In genomic region chr1:2255420-2256369, GRCh38 we compare ENCODE assay signal across 8 cellular contexts. TPM values are rescaled to one million over a fixed set of nuclear protein-coding genes. Genes with fewer than 3 reads are reported as not detected.
DNase-seq lines count a peak whose midpoint lies in the region; ATAC-seq and TF ChIP-seq lines count a peak whose summit lies in the region.

No MANE protein-coding gene starts in this region.

- H3K9me2 ChIP-seq in PC-3 (replicated peaks; ENCODE audit: low read length), result no peaks in the 10 kb centered on the region

- CTCF ChIA-PET in PC-3 (lab: Charles Lee), result no interaction called here

- no peak overlapping the region for H3K4me2 ChIP-seq in PC-3 (ENCODE audit: low read length)

- TF ChIP-seq CTCF in HFFc6 (IDR thresholded peaks at IDR 0.05) (no peak), PC-3 (conservative IDR thresholded peaks at IDR 0.05; ENCODE audit: low read depth, low read length) (no peak), fibroblast of the aortic adventitia (IDR thresholded peaks at IDR 0.05; ENCODE audit: insufficient read depth, low read length) (no peak)

- peak; percentile 66 for ATAC-seq in PC-3

- H3K4me1 Mint-ChIP-seq in HFFc6 (ENCODE audit: low read depth), result peaks cover 15% of the 10 kb centered on the region

- H3K9ac ChIP-seq in PC-3 (ENCODE audit: low read length), result no peak overlapping the region

- no peak overlapping the region for H3K27ac Mint-ChIP-seq in HFFc6

- BruUV-seq in PC-3 (replicated peaks; lab: Mats Ljungman, UMichigan), result no TSS peak

- H2AFZ ChIP-seq in PC-3 (ENCODE audit: low read length), result no peak overlapping the region

- H3K4me3 Mint-ChIP-seq in HFFc6, result no peak overlapping the region

- H3K79me2 ChIP-seq in PC-3 (ENCODE audit: low read length), result peaks cover 99% of the 10 kb centered on the region

- H3K9me3 Mint-ChIP-seq in HFFc6, result no peaks in the 10 kb centered on the region

- H4K20me1 ChIP-seq in PC-3 (ENCODE audit: low read length), result peaks cover 69% of the 10 kb centered on the region

- peak overlapping the region; percentile 8 for H3K27ac ChIP-seq in PC-3 (ENCODE audit: low read length)

- POLR2A ChIA-PET in PC-3 (lab: Charles Lee; ENCODE audit: unreplicated experiment), result no interaction called here

- H3K36me3 Mint-ChIP-seq in HFFc6 (ENCODE audit: low read depth), result peaks cover 10% of the 10 kb centered on the region; the same call in 1 of the 2 replicates

- intact Hi-C loops in PC-3 (cut with micrococcal nuclease), result no loop called here

- H3F3A ChIP-seq in PC-3 (ENCODE audit: low read length, unreplicated experiment), result peaks cover 8% of the 10 kb centered on the region

- peak; percentile 49 for DNase-seq in DMS153 treated with DMSO at 0.1 percent for 48 hours (lab: John Stamatoyannopoulos, UW; ENCODE audit: unreplicated experiment)
- DNase-seq in HFFc6, result peak; percentile 65
- DNase-seq in PC-3, result peak; percentile 59
- peak; percentile 50 for DNase-seq in activated T-cell treated with anti-CD3 and anti-CD28 coated beads for 48 hours (ENCODE audit: low read depth)
- DNase-seq in fibroblast of the aortic adventitia (ENCODE audit: low read depth), result peak; percentile 57
- DNase-seq in stimulated activated CD4-positive, alpha-beta T cell treated with anti-CD3 and anti-CD28 coated beads, Interleukin-12 subunit alpha, Interleukin-12 subunit beta, amount 100 ng/mL, for 4 hours, result peak; percentile 46
- no peak for DNase-seq in NCI-H1930 (lab: John Stamatoyannopoulos, UW)
- no peak for DNase-seq in occipital lobe (lab: John Stamatoyannopoulos, UW)

- peaks cover 7% of the 10 kb centered on the region for H3K27me3 Mint-ChIP-seq in HFFc6 (ENCODE audit: insufficient read depth)

- peaks cover 3% of the 10 kb centered on the region; the same call in 1 of the 2 replicates for H3K4me1 ChIP-seq in PC-3 (ENCODE audit: insufficient read depth, low read length)

- H3K9me3 ChIP-seq in PC-3 (ENCODE audit: low read length), result no peaks in the 10 kb centered on the region

- H3K4me3 ChIP-seq in PC-3 (ENCODE audit: low read length), result no peak overlapping the region
- no peak overlapping the region for H3K4me3 ChIP-seq in fibroblast of the aortic adventitia (ENCODE audit: low read depth, low read length)

- H3K36me3 ChIP-seq in PC-3 (ENCODE audit: low read depth, low read length), result peaks cover 13% of the 10 kb centered on the region; the same call in 1 of the 2 replicates

- no peaks in the 10 kb centered on the region for H3K27me3 ChIP-seq in PC-3 (ENCODE audit: low read length)

RNA-seq across cellular contexts. Expression of gene SKI, which starts 27.6 kb away (rescaled TPM):
- total RNA-seq in HFFc6 (2021; fragmentation: NEBNext Ultra II Directional; extraction: Animal tissue kit (Norgen Biotek cat#: 25700)), result 10 to 100 TPM; 63.7 to 76.6 (median 66.1) TPM
- 28.3 and 61.7 TPM in 2 replicates for total RNA-seq in PC-3 (2014; rRNA removed)
- 28.1 and 36.6 TPM in 2 replicates for total RNA-seq in fibroblast of the aortic adventitia (ENCODE audit: low replicate concordance)
- total RNA-seq in occipital lobe, result 19.3 TPM

Comparison
In these comparisons a context has a peak if more than half of its experiments do, and no peak if none do; other contexts are left out.
1. DNase-seq: peak in DMS153 treated with DMSO at 0.1 percent for 48 hours (single experiment), HFFc6 (single experiment), PC-3 (single experiment), activated T-cell treated with anti-CD3 and anti-CD28 coated beads for 48 hours (single experiment), fibroblast of the aortic adventitia (single experiment) and stimulated activated CD4-positive, alpha-beta T cell treated with anti-CD3 and anti-CD28 coated beads, Interleukin-12 subunit alpha, Interleukin-12 subunit beta, amount 100 ng/mL, for 4 hours (single experiment); none in NCI-H1930 (0 of 2) and occipital lobe (single experiment).